Comparison of ENCODE assay signal across 8 cellular contexts in genomic region chr3:125512135-125512920, GRCh38. TPM values are rescaled to one million over a fixed set of nuclear protein-coding genes. Genes with fewer than 3 reads are reported as not detected.
A peak's percentile ranks its signal among the peaks of the same experiment; 100 is the strongest.
DNase-seq lines count a peak whose midpoint lies in the region; ATAC-seq, FAIRE-seq and TF ChIP-seq lines count a peak whose summit lies in the region.

No MANE protein-coding gene starts in this region.

- 73 to 80% methylated on average over 4 of the region's 4 CpGs for WGBS in upper lobe of left lung, 2 donors

- no peaks in the 10 kb centered on the region for H3K27me3 Mint-ChIP-seq in activated naive CD8-positive, alpha-beta T cell
- H3K27me3 Mint-ChIP-seq in osteocyte (ENCODE audit: unreplicated experiment) (no peaks in the 10 kb centered on the region), type B pancreatic cell (no peaks in the 10 kb centered on the region)

- H3K9me3 ChIP-seq in upper lobe of left lung: no peaks in the 10 kb centered on the region

- no peak overlapping the region for H3K4me3 ChIP-seq in upper lobe of left lung

- no peak for TF ChIP-seq EP300 in upper lobe of left lung (IDR thresholded peaks at IDR 0.05)

- no peaks in the 10 kb centered on the region for H3K9me3 Mint-ChIP-seq in activated naive CD8-positive, alpha-beta T cell (ENCODE audit: low read depth)
- H3K9me3 Mint-ChIP-seq in osteocyte (ENCODE audit: unreplicated experiment) (no peaks in the 10 kb centered on the region), type B pancreatic cell (no peaks in the 10 kb centered on the region)

- H3K36me3 ChIP-seq in upper lobe of left lung: peaks cover 0 to 39% (median 1%) of the 10 kb centered on the region in 4 donors

- peaks cover 0 to 15% (median 6%) of the 10 kb centered on the region in 4 donors for H3K4me1 ChIP-seq in upper lobe of left lung

- H3K27ac ChIP-seq in upper lobe of left lung: no peak overlapping the region

- H3K36me3 Mint-ChIP-seq in activated naive CD8-positive, alpha-beta T cell: peaks cover 35% of the 10 kb centered on the region
- H3K36me3 Mint-ChIP-seq in osteocyte (ENCODE audit: unreplicated experiment): peaks cover 38% of the 10 kb centered on the region
- H3K36me3 Mint-ChIP-seq in type B pancreatic cell: peaks cover 32% of the 10 kb centered on the region

- no peaks in the 10 kb centered on the region for H3K27me3 ChIP-seq in upper lobe of left lung

- FAIRE-seq in HTR-8/SVneo (lab: Jason Lieb, UNC): no peak

- H3K4me1 Mint-ChIP-seq in activated naive CD8-positive, alpha-beta T cell (ENCODE audit: low read depth): peaks cover 45% of the 10 kb centered on the region
- H3K4me1 Mint-ChIP-seq in osteocyte (ENCODE audit: unreplicated experiment) (peaks cover 30% of the 10 kb centered on the region), type B pancreatic cell (ENCODE audit: unreplicated experiment) (peaks cover 14% of the 10 kb centered on the region)

- peak; percentile 12 for DNase-seq in HTR-8/SVneo (ENCODE audit: insufficient read length, low spot score)
- DNase-seq in osteocyte (ENCODE audit: extremely low spot score, unreplicated experiment): no peak
- DNase-seq in upper lobe of left lung: no peak
- no peak for DNase-seq in type B pancreatic cell (ENCODE audit: extremely low spot score, unreplicated experiment)
- no peak for DNase-seq in activated gamma-delta T cell treated with Interleukin-2 at 50 U/mL for 16 hours

- TF ChIP-seq CTCF in osteocyte (IDR thresholded peaks at IDR 0.05) (no peak), upper lobe of left lung (IDR thresholded peaks at IDR 0.05) (no peak), type B pancreatic cell (conservative IDR thresholded peaks at IDR 0.05) (no peak)

- ATAC-seq in GM18499 (IDR thresholded peaks at IDR 0.05; ENCODE audit: insufficient read depth, unreplicated experiment): peak; percentile 48
- no peak for ATAC-seq in GM18858 (IDR thresholded peaks at IDR 0.05; ENCODE audit: unreplicated experiment)
- no peak for ATAC-seq in upper lobe of left lung (ENCODE audit: low FRiP score in 2 of 2)

- H3K27ac Mint-ChIP-seq in activated naive CD8-positive, alpha-beta T cell: peak overlapping the region; percentile 90
- peak overlapping the region; percentile 59 for H3K27ac Mint-ChIP-seq in osteocyte (ENCODE audit: unreplicated experiment)
- H3K27ac Mint-ChIP-seq in type B pancreatic cell: no peak overlapping the region

- no peak for TF ChIP-seq POLR2A in upper lobe of left lung (IDR thresholded peaks at IDR 0.05)

- H3K4me3 Mint-ChIP-seq in activated naive CD8-positive, alpha-beta T cell: peak overlapping the region; percentile 52
- H3K4me3 Mint-ChIP-seq in osteocyte (ENCODE audit: unreplicated experiment) (no peak overlapping the region), type B pancreatic cell (no peak overlapping the region)

RNA-seq across cellular contexts. Expression of gene SNX4, which starts 7.7 kb away (rescaled TPM):
- total RNA-seq in osteocyte (50.9 and 54.4 TPM in 2 replicates), upper lobe of left lung (10 to 100 TPM; 31.1 to 72.4 (median 41.8) TPM), type B pancreatic cell (ENCODE audit: low replicate concordance) (34.6 and 36.5 TPM in 2 replicates)
